ENCODE assay signal across 8 cellular contexts in genomic region chr6:16670183-16670582, GRCh38.
DNase-seq lines count a peak whose midpoint lies in the region; ATAC-seq, FAIRE-seq and TF ChIP-seq lines count a peak whose summit lies in the region.

No MANE protein-coding gene starts in this region.

- no peak for TF ChIP-seq EP300 in stomach (IDR thresholded peaks at IDR 0.05)

- TF ChIP-seq CTCF in bronchial epithelial cell (IDR thresholded peaks at IDR 0.05; ENCODE audit: insufficient read depth, low read length, severe bottlenecking) (no peak), stomach (IDR thresholded peaks at IDR 0.05) (no peak), omental fat pad (IDR thresholded peaks at IDR 0.05) (no peak), endothelial cell (IDR thresholded peaks at IDR 0.05; ENCODE audit: unreplicated experiment) (no peak)

- no peaks in the 10 kb centered on the region for H3K4me1 Mint-ChIP-seq in endothelial cell (ENCODE audit: unreplicated experiment)

- no peaks in the 10 kb centered on the region for H3K36me3 Mint-ChIP-seq in endothelial cell (ENCODE audit: low read depth, unreplicated experiment)

- H3K27me3 ChIP-seq in bronchial epithelial cell (ENCODE audit: control insufficient read depth, insufficient read depth, low read length) (no peaks in the 10 kb centered on the region), stomach (no peaks in the 10 kb centered on the region)

- intact Hi-C loops in stomach (cut with DNase I; ENCODE audit: low total_unique reads), result no loop called here

- peak overlapping the region; percentile 4 to 59 (median 39) for H3K27ac ChIP-seq in stomach

- no peak for TF ChIP-seq POLR2A in stomach (IDR thresholded peaks at IDR 0.05)

- no peaks in the 10 kb centered on the region for H3K9me3 ChIP-seq in stomach

- no peaks in the 10 kb centered on the region for H3K9me3 Mint-ChIP-seq in endothelial cell (ENCODE audit: unreplicated experiment)

- 54 to 73% (median 71%) methylated on average over 4 of the region's 4 CpGs for WGBS in stomach, 5 donors

- no peak overlapping the region for H3K27ac Mint-ChIP-seq in endothelial cell (ENCODE audit: unreplicated experiment)

- peak; percentile 56 for ATAC-seq in HG03469 (IDR thresholded peaks at IDR 0.05; ENCODE audit: unreplicated experiment)
- no peak for ATAC-seq in omental fat pad (ENCODE audit: low FRiP score)
- ATAC-seq in HG03045 (IDR thresholded peaks at IDR 0.05; ENCODE audit: unreplicated experiment), result no peak

- no peak overlapping the region for H3K4me3 Mint-ChIP-seq in endothelial cell (ENCODE audit: unreplicated experiment)

- peaks cover 21 to 77% (median 57%) of the 10 kb centered on the region in 4 donors for H3K4me1 ChIP-seq in stomach

- H3K27me3 Mint-ChIP-seq in endothelial cell (ENCODE audit: unreplicated experiment), result no peaks in the 10 kb centered on the region

- no peak overlapping the region for H3K4me3 ChIP-seq in bronchial epithelial cell (ENCODE audit: low read depth, low read length)
- no peak overlapping the region for H3K4me3 ChIP-seq in stomach

- no peaks in the 10 kb centered on the region for H3K36me3 ChIP-seq in bronchial epithelial cell (ENCODE audit: control insufficient read depth, insufficient read depth, low read length)
- no peaks in the 10 kb centered on the region for H3K36me3 ChIP-seq in stomach

- no peak for FAIRE-seq in bronchial epithelial cell (lab: Jason Lieb, UNC)

- DNase-seq in activated CD4-positive, alpha-beta T cell treated with anti-CD3 and anti-CD28 coated beads for 48 hours, result peak; percentile 10
- no peak for DNase-seq in activated CD4-positive, alpha-beta T cell treated with anti-CD3 and anti-CD28 coated beads, Interleukin-2, amount 50 U/mL, for 1 hour
- DNase-seq in bronchial epithelial cell (ENCODE audit: low read depth), result peak; percentile 12
- DNase-seq in stomach, result no peak
- DNase-seq in omental fat pad (ENCODE audit: low spot score), result no peak
- no peak for DNase-seq in endothelial cell (ENCODE audit: low spot score)

Comparison
In these comparisons a context has a peak if more than half of its experiments do, and no peak if none do; other contexts are left out.
1. DNase-seq: peak in activated CD4-positive, alpha-beta T cell treated with anti-CD3 and anti-CD28 coated beads for 48 hours (single experiment) and bronchial epithelial cell (single experiment); none in activated CD4-positive, alpha-beta T cell treated with anti-CD3 and anti-CD28 coated beads, Interleukin-2, amount 50 U/mL, for 1 hour (single experiment), stomach (single experiment), omental fat pad (single experiment) and endothelial cell (single experiment).